ENCODE assay signal across 8 cellular contexts in genomic region chr5:38556115-38556598, GRCh38. TPM values are rescaled to one million over a fixed set of nuclear protein-coding genes. Genes with fewer than 3 reads are reported as not detected.
DNase-seq lines count a peak whose midpoint lies in the region; ATAC-seq and TF ChIP-seq lines count a peak whose summit lies in the region.

No MANE protein-coding gene starts in this region.

- peak overlapping the region; percentile 57 to 58 for H3K9ac ChIP-seq in mucosa of rectum (ENCODE audit: low read depth in 1 of 2, low read length in 2 of 2)

- H3K27ac ChIP-seq in cingulate gyrus (ENCODE audit: low read depth, low read length), result peak overlapping the region; percentile 67
- H3K27ac ChIP-seq in mucosa of rectum (ENCODE audit: low read depth in 2 of 2, low read length in 2 of 2), result peak overlapping the region; percentile 19 to 59
- no peak overlapping the region for H3K27ac ChIP-seq in OCI-LY7 (ENCODE audit: low read depth, low read length, poor library complexity, severe bottlenecking)

- POLR2A ChIA-PET in OCI-LY7 (lab: Charles Lee), result no interaction called here

- H3K9me2 ChIP-seq in OCI-LY7 (ENCODE audit: insufficient read depth, low read length), result no peaks in the 10 kb centered on the region

- BruUV-seq in OCI-LY7 (replicated peaks; lab: Mats Ljungman, UMichigan), result no TSS peak

- peaks cover 11 to 15% of the 10 kb centered on the region in 2 donors for H3K27me3 ChIP-seq in mucosa of rectum (ENCODE audit: control insufficient read depth in 2 of 2, insufficient read depth in 2 of 2, low read length in 2 of 2)

- peak; percentile 65 for DNase-seq in NCI-H2171 (lab: John Stamatoyannopoulos, UW)
- DNase-seq in NCI-H1436 treated with DMSO at 0.1 percent for 48 hours (lab: John Stamatoyannopoulos, UW), result no peak
- DNase-seq in T1000 (lab: John Stamatoyannopoulos, UW), result no peak
- DNase-seq in OCI-LY7 (ENCODE audit: low spot score), result no peak
- no peak for DNase-seq in SKM-1 (lab: John Stamatoyannopoulos, UW; ENCODE audit: unreplicated experiment)

- CTCF ChIA-PET in OCI-LY7 (lab: Charles Lee; ENCODE audit: unreplicated experiment), result no interaction called here

- H3K4me1 ChIP-seq in mucosa of rectum (ENCODE audit: control insufficient read depth in 2 of 2, insufficient read depth in 2 of 2, low read length in 2 of 2) (peaks cover 0 to 6% of the 10 kb centered on the region in 2 donors), OCI-LY7 (ENCODE audit: insufficient read depth, low read length, poor library complexity, severe bottlenecking) (no peaks in the 10 kb centered on the region)

- H3K9me3 ChIP-seq in mucosa of rectum (ENCODE audit: control insufficient read depth in 2 of 2, low read length in 2 of 2), result no peaks in the 10 kb centered on the region
- no peaks in the 10 kb centered on the region for H3K9me3 ChIP-seq in OCI-LY7 (ENCODE audit: low read length)

- H3K4me3 ChIP-seq in mucosa of rectum (ENCODE audit: low read length in 2 of 2) (peak overlapping the region; percentile 44 to 71), OCI-LY7 (ENCODE audit: low read depth, low read length, poor library complexity, severe bottlenecking) (no peak overlapping the region)

- intact Hi-C loops in OCI-LY7 (cut with micrococcal nuclease; ENCODE audit: unreplicated experiment), result no loop called here

- H3K79me2 ChIP-seq in OCI-LY7 (ENCODE audit: insufficient read depth, low read depth, low read length), result no peaks in the 10 kb centered on the region

- no peak overlapping the region for H3K4me2 ChIP-seq in OCI-LY7 (ENCODE audit: low read length)

- no peak for TF ChIP-seq CTCF in OCI-LY7 (conservative IDR thresholded peaks at IDR 0.05; ENCODE audit: low read length)

- no peaks in the 10 kb centered on the region for H3K36me3 ChIP-seq in mucosa of rectum (ENCODE audit: control insufficient read depth in 2 of 2, insufficient read depth in 2 of 2, low read length in 2 of 2)
- H3K36me3 ChIP-seq in OCI-LY7 (ENCODE audit: insufficient read depth, low read length), result no peaks in the 10 kb centered on the region

- H2AFZ ChIP-seq in OCI-LY7 (ENCODE audit: low read length), result no peak overlapping the region

- no peaks in the 10 kb centered on the region for H4K20me1 ChIP-seq in OCI-LY7 (ENCODE audit: insufficient read depth, low read length)

- peak; percentile 5 for ATAC-seq in GM21576 (IDR thresholded peaks at IDR 0.05; ENCODE audit: unreplicated experiment)

RNA-seq across cellular contexts. Expression of gene LIFR, which starts 0.3 kb away (rescaled TPM):
- not detected in 2 replicates for total RNA-seq in OCI-LY7 (2014; rRNA removed; shearing (Covaris generic))
- not detected in 2 replicates for total RNA-seq in OCI-LY7 (2022)
